In the genomic region with DNA sequence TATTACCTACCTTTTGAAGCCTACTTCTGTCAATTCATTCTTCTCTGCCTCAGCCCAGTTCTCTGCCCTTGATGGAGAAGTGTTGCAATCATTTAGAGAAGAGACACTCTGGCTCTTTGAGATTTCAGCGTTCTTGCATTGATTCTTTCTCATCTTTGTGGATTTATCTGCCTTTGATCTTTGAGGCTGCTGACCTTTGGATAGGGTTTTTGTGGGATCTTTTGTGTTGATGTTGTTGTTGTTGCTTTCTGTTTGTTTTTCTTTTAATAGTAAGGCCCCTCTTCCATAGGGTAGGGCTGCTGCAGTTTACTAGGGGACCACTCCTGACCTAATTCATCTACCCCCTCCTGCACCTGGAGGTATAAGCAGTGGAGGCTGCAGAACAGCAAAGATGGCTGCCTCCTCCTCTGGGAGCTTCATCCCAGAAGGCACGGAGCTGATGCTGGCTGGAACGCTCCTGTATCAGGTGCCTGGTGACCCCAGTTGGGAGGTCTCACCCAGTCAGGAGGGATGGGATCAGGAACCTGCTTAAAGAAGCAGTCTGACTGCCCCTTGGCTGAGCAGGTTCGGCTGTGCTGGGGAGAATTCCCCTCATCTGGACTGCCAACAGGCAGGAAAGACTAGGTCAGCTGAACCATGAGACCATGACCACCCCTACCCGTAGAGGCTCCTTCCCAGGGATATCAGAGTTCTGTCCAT, we compare ENCODE assay signal across 20 cellular contexts. TPM values are rescaled to one million over a fixed set of nuclear protein-coding genes. Genes with fewer than 3 reads are reported as not detected.
A peak's percentile ranks its signal among the peaks of the same experiment; 100 is the strongest.
DNase-seq lines count a peak whose midpoint lies in the region; ATAC-seq, FAIRE-seq and TF ChIP-seq lines count a peak whose summit lies in the region.
"Had no signal": no experiment of that assay in that cellular context is flagged by ENCODE, and none has a peak within 500 bp of the region (broad histone marks: within the 10 kb centered on the region; RNA-seq: fewer than 3 reads in every experiment).

No MANE protein-coding gene starts in this region.

- H3K9me3 ChIP-seq in upper lobe of right lung, result no peaks in the 10 kb centered on the region
- H3K9me3 ChIP-seq: vagina had no signal

- POLR2A ChIA-PET in activated B cell treated with CpG ODN at 0.5 μM for 24 hours (lab: Charles Lee), result interaction anchor here (0.5 to 1.0 kb wide), 2 partner anchors 28 to 138 kb away, joined by 5 to 7 read pairs; a partner anchor contains a TSS

- H3K27me3 Mint-ChIP-seq in stimulated activated naive CD8-positive, alpha-beta T cell treated with anti-CD3 and anti-CD28 coated beads, Interleukin-15, Interleukin-2, amounts not matched to agents 100 ng/mL and 50 ng/mL, for 24 hours, result no peaks in the 10 kb centered on the region
- no peaks in the 10 kb centered on the region for H3K27me3 Mint-ChIP-seq in stimulated activated naive CD8-positive, alpha-beta T cell treated with anti-CD3 and anti-CD28 coated beads, Interleukin-15, amount 100 ng/mL, for 72 hours
- no peaks in the 10 kb centered on the region for H3K27me3 Mint-ChIP-seq in activated B cell treated with CpG ODN at 0.5 μM for 24 hours

- ATAC-seq in stimulated activated naive CD8-positive, alpha-beta T cell treated with anti-CD3 and anti-CD28 coated beads, Interleukin-15, amount 100 ng/mL, for 72 hours, result no peak
- ATAC-seq in activated B cell treated with CpG ODN at 0.5 μM for 24 hours (ENCODE audit: low read depth), result no peak
- ATAC-seq in left lobe of liver, result peak; percentile 68
- peak; percentile 39 for ATAC-seq in upper lobe of right lung
- ATAC-seq in GM21447 (IDR thresholded peaks at IDR 0.05; ENCODE audit: unreplicated experiment), result no peak
- ATAC-seq: HCT116, left ventricle myocardium superior had no signal

- peaks cover 95% of the 10 kb centered on the region for H3K4me1 Mint-ChIP-seq in stimulated activated naive CD8-positive, alpha-beta T cell treated with anti-CD3 and anti-CD28 coated beads, Interleukin-15, Interleukin-2, amounts not matched to agents 100 ng/mL and 50 ng/mL, for 24 hours (ENCODE audit: low read depth)
- peaks cover 90% of the 10 kb centered on the region for H3K4me1 Mint-ChIP-seq in stimulated activated naive CD8-positive, alpha-beta T cell treated with anti-CD3 and anti-CD28 coated beads, Interleukin-15, amount 100 ng/mL, for 72 hours
- peaks cover 85% of the 10 kb centered on the region for H3K4me1 Mint-ChIP-seq in activated B cell treated with CpG ODN at 0.5 μM for 24 hours

- H3K27me3 ChIP-seq in upper lobe of right lung, result no peaks in the 10 kb centered on the region
- H3K27me3 ChIP-seq: dorsolateral prefrontal cortex, vagina had no signal

- peak overlapping the region; percentile 36 for H3K27ac Mint-ChIP-seq in stimulated activated naive CD8-positive, alpha-beta T cell treated with anti-CD3 and anti-CD28 coated beads, Interleukin-15, Interleukin-2, amounts not matched to agents 100 ng/mL and 50 ng/mL, for 24 hours
- peak overlapping the region in 1 of 2 donors; percentile 17 for H3K27ac Mint-ChIP-seq in stimulated activated naive CD8-positive, alpha-beta T cell treated with anti-CD3 and anti-CD28 coated beads, Interleukin-15, amount 100 ng/mL, for 72 hours
- H3K27ac Mint-ChIP-seq in activated B cell treated with CpG ODN at 0.5 μM for 24 hours, result peak overlapping the region; percentile 32

- CTCF ChIA-PET in activated B cell treated with CpG ODN at 0.5 μM for 24 hours (lab: Charles Lee), result interaction anchor here (1.2 kb wide), 1 partner anchor 19 kb away, joined by 5 read pairs; no protein-coding TSS in a partner anchor

- H3K36me3 ChIP-seq in upper lobe of right lung, result no peaks in the 10 kb centered on the region
- H3K36me3 ChIP-seq: vagina had no signal

- no peak for TF ChIP-seq CTCF in activated B cell treated with CpG ODN at 0.5 μM for 24 hours (IDR thresholded peaks at IDR 0.05)
- TF ChIP-seq CTCF in upper lobe of right lung (IDR thresholded peaks at IDR 0.05), result no peak

- no peak overlapping the region for H3K27ac ChIP-seq in upper lobe of right lung
- H3K27ac ChIP-seq: dorsolateral prefrontal cortex, KMS-11, PC-9, vagina had no signal

- H3K4me3 Mint-ChIP-seq in stimulated activated naive CD8-positive, alpha-beta T cell treated with anti-CD3 and anti-CD28 coated beads, Interleukin-15, Interleukin-2, amounts not matched to agents 100 ng/mL and 50 ng/mL, for 24 hours, result no peak overlapping the region
- H3K4me3 Mint-ChIP-seq in stimulated activated naive CD8-positive, alpha-beta T cell treated with anti-CD3 and anti-CD28 coated beads, Interleukin-15, amount 100 ng/mL, for 72 hours, result peak overlapping the region in 1 of 2 donors; percentile 22
- no peak overlapping the region for H3K4me3 Mint-ChIP-seq in activated B cell treated with CpG ODN at 0.5 μM for 24 hours

- H3K9me3 Mint-ChIP-seq in stimulated activated naive CD8-positive, alpha-beta T cell treated with anti-CD3 and anti-CD28 coated beads, Interleukin-15, Interleukin-2, amounts not matched to agents 100 ng/mL and 50 ng/mL, for 24 hours, result peaks cover 16% of the 10 kb centered on the region
- H3K9me3 Mint-ChIP-seq in stimulated activated naive CD8-positive, alpha-beta T cell treated with anti-CD3 and anti-CD28 coated beads, Interleukin-15, amount 100 ng/mL, for 72 hours, result peaks cover 26 to 37% of the 10 kb centered on the region in 2 donors
- peaks cover 24% of the 10 kb centered on the region for H3K9me3 Mint-ChIP-seq in activated B cell treated with CpG ODN at 0.5 μM for 24 hours

- H3K36me3 Mint-ChIP-seq in stimulated activated naive CD8-positive, alpha-beta T cell treated with anti-CD3 and anti-CD28 coated beads, Interleukin-15, Interleukin-2, amounts not matched to agents 100 ng/mL and 50 ng/mL, for 24 hours (ENCODE audit: low read depth), result peaks cover 50% of the 10 kb centered on the region
- H3K36me3 Mint-ChIP-seq in activated B cell treated with CpG ODN at 0.5 μM for 24 hours (ENCODE audit: low read depth), result peaks cover 22% of the 10 kb centered on the region

- intact Hi-C loops in activated B cell treated with CpG ODN at 0.5 μM for 24 hours (cut with micrococcal nuclease) (no loop called here), upper lobe of right lung (cut with DNase I) (no loop called here)

- H3K4me1 ChIP-seq in upper lobe of right lung, result peaks cover 39% of the 10 kb centered on the region

- no peak overlapping the region for H3K4me3 ChIP-seq in upper lobe of right lung
- H3K4me3 ChIP-seq: dorsolateral prefrontal cortex, PC-9, vagina had no signal

- no peak for FAIRE-seq in frontal cortex (lab: Jason Lieb, UNC)
- FAIRE-seq: bronchial epithelial cell had no signal

- DNase-seq in stimulated activated naive CD8-positive, alpha-beta T cell treated with anti-CD3 and anti-CD28 coated beads, Interleukin-15, amount 100 ng/mL, for 72 hours, result no peak
- DNase-seq in activated B cell treated with CpG ODN at 0.5 μM for 24 hours (no peak), left lobe of liver (ENCODE audit: low spot score) (no peak), upper lobe of right lung (no peak), NCI-H1694 treated with DMSO at 0.1 percent for 48 hours (lab: John Stamatoyannopoulos, UW) (no peak), frontal cortex (ENCODE audit: low spot score in 2 of 2) (no peak)
- DNase-seq: activated CD4-positive, alpha-beta T cell treated with anti-CD3 and anti-CD28 coated beads for 1 hour; Calu3; dorsolateral prefrontal cortex; left ventricle myocardium superior; NCI-H1105; NCI-H526; PC-9; T1000 had no signal

RNA-seq across cellular contexts. Expression of a gene that starts 28.0 kb away (rescaled TPM):
- total RNA-seq in activated B cell treated with CpG ODN at 0.5 μM for 24 hours (64.8 and 72.0 TPM in 2 replicates), left lobe of liver (27.6 TPM), upper lobe of right lung (74.5 TPM), frontal cortex (21.6 TPM)

Comparison
In these comparisons a context has a peak if more than half of its experiments do, and no peak if none do; other contexts are left out.
1. ATAC-seq: peak in left lobe of liver (single experiment) and upper lobe of right lung (single experiment); none in stimulated activated naive CD8-positive, alpha-beta T cell treated with anti-CD3 and anti-CD28 coated beads, Interleukin-15, amount 100 ng/mL, for 72 hours (single experiment), activated B cell treated with CpG ODN at 0.5 μM for 24 hours (single experiment) and GM21447 (single experiment).